ENCODE assay signal across 32 cellular contexts in the genomic region with DNA sequence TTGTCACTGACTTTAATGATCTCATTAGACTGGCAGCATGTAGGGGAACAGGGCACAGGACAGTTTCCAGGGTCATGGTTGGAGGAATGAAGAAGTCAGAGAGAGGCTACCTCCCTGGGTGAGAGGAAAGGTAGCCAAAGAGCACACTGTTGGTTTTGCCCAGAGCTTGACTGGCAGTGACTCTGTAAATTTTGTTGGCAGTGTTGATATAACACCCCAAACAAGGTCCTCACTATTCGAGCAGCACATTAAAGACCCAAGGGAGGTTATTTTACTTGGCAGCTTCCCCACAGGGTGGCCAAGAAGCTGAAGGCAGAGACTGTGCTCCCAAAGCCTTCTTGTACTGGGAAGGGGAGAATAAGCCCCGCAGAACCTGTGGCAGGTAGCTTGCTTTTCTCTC. TPM values are rescaled to one million over a fixed set of nuclear protein-coding genes. Genes with fewer than 3 reads are reported as not detected.
"Had no signal": no experiment of that assay in that cellular context is flagged by ENCODE, and none has a peak within 500 bp of the region (broad histone marks: within the 10 kb centered on the region; RNA-seq: fewer than 3 reads in every experiment).

No MANE protein-coding gene starts in this region.

- H3K9me3 ChIP-seq: left lung, lower lobe of right lung, neutrophil, right atrium auricular region, right lobe of liver, testis, tibial artery, uterus had no signal

- DNase-seq: hypothalamus; immature natural killer cell; kidney; left colon; left lung; lower lobe of right lung; mammary epithelial cell; mesendoderm; naive B cell; natural killer cell; nephron progenitor cell; occipital lobe; right lobe of liver; stimulated activated CD4-positive, alpha-beta T cell treated with anti-CD3 and anti-CD28 coated beads, Interleukin-1b, Interleukin-23, amount 100 ng/mL, for 48 hours; stimulated activated CD4-positive, alpha-beta T cell treated with anti-CD3 and anti-CD28 coated beads, Interleukin-2, amount 100 ng/mL, for 48 hours; stimulated activated CD4-positive, alpha-beta T cell treated with anti-CD3 and anti-CD28 coated beads, Interleukin-4, amount 100 ng/mL, for 4 hours; stimulated activated CD8-positive, alpha-beta memory T cell treated with anti-CD3 and anti-CD28 coated beads, Interleukin-4, amount 100 ng/mL, for 48 hours; stimulated activated naive CD4-positive, alpha-beta T cell treated with Interleukin-2 at 50 U/mL for 16 hours; stimulated activated naive CD8-positive, alpha-beta T cell treated with anti-CD3 and anti-CD28 coated beads, Interleukin-15, amount 100 ng/mL, for 72 hours; testis; tibial artery; trophoblast cell; uterus had no signal

- FAIRE-seq: islet of Langerhans, kidney had no signal

- H3K27me3 ChIP-seq: neural progenitor cell, right atrium auricular region, right lobe of liver, testis, tibial artery, uterus had no signal

- H2AFZ ChIP-seq: neural progenitor cell, parathyroid adenoma had no signal

- H3K4me2 ChIP-seq: neural progenitor cell, smooth muscle cell had no signal

- H3K4me3 ChIP-seq: left lung, lower lobe of right lung, neural progenitor cell, right atrium auricular region, right lobe of liver, smooth muscle cell, testis, tibial artery, uterus had no signal

- H3K4me1 ChIP-seq: left lung, lower lobe of right lung, parathyroid adenoma, right atrium auricular region, right lobe of liver, testis, uterus had no signal

- H3K9ac ChIP-seq: neural progenitor cell, parathyroid adenoma had no signal

- H3K79me2 ChIP-seq: parathyroid adenoma had no signal

- H3K36me3 ChIP-seq: left lung, lower lobe of right lung, neural progenitor cell, neutrophil, right atrium auricular region, right lobe of liver, tibial artery, uterus had no signal

- H3K27ac ChIP-seq: left lung, lower lobe of right lung, neural progenitor cell, neutrophil, parathyroid adenoma, right atrium auricular region, right lobe of liver, testis, tibial artery, uterus had no signal

RNA-seq across cellular contexts. Expression of gene WSCD2, which starts 40.6 kb away (rescaled TPM):
- total RNA-seq: progenitor cell of endocrine pancreas, pulmonary artery endothelial cell, renal cortical epithelial cell, right lobe of liver had no signal
- polyA plus RNA-seq: immature natural killer cell, mammary epithelial cell had no signal
